8 cellular contexts compared by ENCODE assay signal in the genomic region with DNA sequence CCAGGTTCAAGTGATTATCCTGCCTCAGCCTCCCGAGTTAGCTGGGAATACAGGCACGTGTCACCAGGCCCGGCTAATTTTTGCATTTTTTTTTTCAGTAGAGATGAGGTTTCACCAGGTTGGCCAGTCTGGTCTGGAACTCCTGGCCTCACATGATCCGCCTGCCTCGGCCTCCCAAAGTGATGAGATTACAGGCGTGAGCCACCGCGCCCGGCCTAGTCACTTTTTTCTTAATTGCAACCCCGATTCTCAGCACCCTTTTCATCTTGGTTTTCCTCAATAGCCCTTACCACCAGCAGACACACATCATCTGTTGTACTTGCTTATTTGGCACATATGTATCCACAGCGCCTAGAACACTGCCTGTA. TPM values are rescaled to one million over a fixed set of nuclear protein-coding genes. Genes with fewer than 3 reads are reported as not detected.
A peak's percentile ranks its signal among the peaks of the same experiment; 100 is the strongest.
DNase-seq lines count a peak whose midpoint lies in the region; ATAC-seq and TF ChIP-seq lines count a peak whose summit lies in the region.

No MANE protein-coding gene starts in this region.

- H3K4me3 ChIP-seq in BJ (ENCODE audit: low read depth, low read length) (peak overlapping the region; percentile 83), MG63 (peak overlapping the region; percentile 82), duodenal mucosa (ENCODE audit: low read depth in 1 of 2, low read length in 2 of 2) (peak overlapping the region; percentile 92 to 93)

- TF ChIP-seq CTCF in BJ (IDR thresholded peaks at IDR 0.05; ENCODE audit: insufficient read depth, low read depth, low read length) (no peak), nephron (IDR thresholded peaks at IDR 0.05; ENCODE audit: unreplicated experiment in 3 of 3) (no peak)

- peaks cover 8% of the 10 kb centered on the region for H3K27me3 Mint-ChIP-seq in nephron (ENCODE audit: low read depth)

- H3K4me1 Mint-ChIP-seq in nephron: peaks cover 35% of the 10 kb centered on the region

- no peak for DNase-seq in BJ (ENCODE audit: low read depth)
- no peak for DNase-seq in MG63
- no peak for DNase-seq in NCI-H524 (lab: John Stamatoyannopoulos, UW)

- peak overlapping the region; percentile 27 to 37 for H3K9ac ChIP-seq in duodenal mucosa (ENCODE audit: low read depth in 1 of 2, low read length in 2 of 2)

- ATAC-seq in GM19035 (IDR thresholded peaks at IDR 0.05; ENCODE audit: unreplicated experiment): no peak
- ATAC-seq in HG03342 (IDR thresholded peaks at IDR 0.05; ENCODE audit: unreplicated experiment): no peak
- no peak for ATAC-seq in HG03439 (IDR thresholded peaks at IDR 0.05; ENCODE audit: unreplicated experiment)

- no peaks in the 10 kb centered on the region for H3K9me3 ChIP-seq in MG63
- H3K9me3 ChIP-seq in duodenal mucosa (ENCODE audit: control insufficient read depth in 1 of 2, low read length in 2 of 2): no peaks in the 10 kb centered on the region

- POLR2A ChIA-PET in BJ (lab: Charles Lee): no interaction called here

- H3K4me1 ChIP-seq in duodenal mucosa (ENCODE audit: control insufficient read depth in 1 of 2, insufficient read depth in 2 of 2, low read length in 2 of 2): peaks cover 22 to 30% of the 10 kb centered on the region in 2 donors

- peak overlapping the region; percentile 89 to 94 (median 92) for H3K4me3 Mint-ChIP-seq in nephron

- H3K27me3 ChIP-seq in BJ (ENCODE audit: control insufficient read depth, insufficient read depth, low read length) (no peaks in the 10 kb centered on the region), MG63 (no peaks in the 10 kb centered on the region), duodenal mucosa (ENCODE audit: control insufficient read depth in 1 of 2, insufficient read depth in 2 of 2, low read length in 2 of 2) (no peaks in the 10 kb centered on the region)

- peak overlapping the region; percentile 43 to 81 (median 77) for H3K27ac Mint-ChIP-seq in nephron

- H3K36me3 ChIP-seq in BJ (ENCODE audit: control insufficient read depth, insufficient read depth, low read length) (peaks cover 18% of the 10 kb centered on the region), MG63 (peaks cover 39% of the 10 kb centered on the region), duodenal mucosa (ENCODE audit: control insufficient read depth in 1 of 2, insufficient read depth in 2 of 2, low read length in 2 of 2) (peaks cover 16 to 32% of the 10 kb centered on the region in 2 donors)

- no peaks in the 10 kb centered on the region for H3K9me3 Mint-ChIP-seq in nephron

- CTCF ChIA-PET in BJ (lab: Yijun Ruan, JAX): no interaction called here

- peak overlapping the region; percentile 25 for H3K27ac ChIP-seq in duodenal mucosa (ENCODE audit: low read depth, low read length)

- peaks cover 23% of the 10 kb centered on the region for H3K36me3 Mint-ChIP-seq in nephron (ENCODE audit: low read depth)

RNA-seq across cellular contexts. Expression of gene GPI, which starts 0.6 kb away (rescaled TPM):
- 159 and 262 TPM in 2 replicates for polyA plus RNA-seq in BJ (2011; rRNA removed)
- 241 and 253 TPM in 2 replicates for polyA minus RNA-seq in BJ (2011; rRNA and poly(A)+ RNA removed)
- total RNA-seq in MG63 (2014; rRNA removed; shearing (Covaris generic); ENCODE audit: low replicate concordance): 239 and 400 TPM in 2 replicates

RNA-seq across cellular contexts. Expression of gene PDCD2L, which starts 39.8 kb away (rescaled TPM):
- 9.2 and 9.3 TPM in 2 replicates for polyA plus RNA-seq in BJ (2011; rRNA removed)
- 7.1 and 9.7 TPM in 2 replicates for polyA minus RNA-seq in BJ (2011; rRNA and poly(A)+ RNA removed)
- 10.6 and 19.8 TPM in 2 replicates for total RNA-seq in MG63 (2014; rRNA removed; shearing (Covaris generic); ENCODE audit: low replicate concordance)
